Comparison of ENCODE assay signal across 1 cellular context in the genomic region with DNA sequence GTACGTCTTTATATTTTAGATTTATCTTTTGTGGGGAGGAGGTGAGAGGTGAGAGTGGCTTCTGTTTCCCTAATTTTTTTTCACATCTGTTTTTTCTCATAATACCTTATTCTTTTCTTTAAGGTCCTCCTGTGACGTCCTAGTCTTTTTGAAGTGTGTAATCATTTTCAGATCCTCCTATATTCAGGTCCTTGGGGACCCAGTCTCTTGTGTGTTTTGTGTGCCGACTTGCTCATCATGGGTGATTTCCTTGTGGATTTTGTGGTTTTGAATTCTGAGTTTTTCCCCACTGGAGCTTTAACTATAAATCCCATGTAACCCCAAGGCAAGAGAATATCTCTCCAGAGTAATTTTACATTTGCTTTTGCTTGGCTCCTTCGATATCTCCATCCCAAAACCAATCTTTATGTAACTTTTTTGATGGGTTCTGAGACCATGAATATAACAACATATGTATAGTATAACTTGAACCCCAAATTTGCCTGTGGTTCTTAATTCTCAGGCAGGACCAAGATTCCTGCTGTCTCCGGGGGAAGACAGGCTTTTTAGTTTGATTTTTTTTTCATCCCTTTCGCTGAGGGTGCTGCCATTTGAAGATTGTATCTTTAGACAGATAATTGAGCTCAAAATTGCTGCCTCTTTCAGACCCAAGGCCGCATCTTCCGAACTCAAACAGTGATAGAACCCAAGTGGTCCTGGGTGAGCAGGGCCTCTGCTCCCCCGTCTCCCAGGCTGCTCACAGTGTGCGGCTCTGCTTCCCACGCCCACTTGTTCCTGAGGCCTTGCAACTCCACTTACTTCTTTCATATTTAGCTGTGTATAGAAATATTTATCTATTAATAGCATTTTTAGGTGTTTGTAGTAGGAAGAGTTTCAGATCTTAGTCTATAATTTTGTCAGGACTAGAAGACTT.
TF ChIP-seq lines count a peak whose summit lies in the region.

No MANE protein-coding gene starts in this region.

TF ChIP-seq in GM12878, 131 proteins besides CTCF, POLR2A, EP300 and RAD21 (continued from another document and continues in another):
- TF ChIP-seq, protein P1, sequence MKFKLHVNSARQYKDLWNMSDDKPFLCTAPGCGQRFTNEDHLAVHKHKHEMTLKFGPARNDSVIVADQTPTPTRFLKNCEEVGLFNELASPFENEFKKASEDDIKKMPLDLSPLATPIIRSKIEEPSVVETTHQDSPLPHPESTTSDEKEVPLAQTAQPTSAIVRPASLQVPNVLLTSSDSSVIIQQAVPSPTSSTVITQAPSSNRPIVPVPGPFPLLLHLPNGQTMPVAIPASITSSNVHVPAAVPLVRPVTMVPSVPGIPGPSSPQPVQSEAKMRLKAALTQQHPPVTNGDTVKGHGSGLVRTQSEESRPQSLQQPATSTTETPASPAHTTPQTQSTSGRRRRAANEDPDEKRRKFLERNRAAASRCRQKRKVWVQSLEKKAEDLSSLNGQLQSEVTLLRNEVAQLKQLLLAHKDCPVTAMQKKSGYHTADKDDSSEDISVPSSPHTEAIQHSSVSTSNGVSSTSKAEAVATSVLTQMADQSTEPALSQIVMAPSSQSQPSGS (IDR thresholded peaks at IDR 0.05; ENCODE audit: low read length) = peak; percentile 98
- TF ChIP-seq NRF1 (conservative IDR thresholded peaks at IDR 0.05; ENCODE audit: low read depth, low read length) (no peak), FOXK2 (IDR thresholded peaks at IDR 0.05) (no peak), SIX5 (IDR thresholded peaks at IDR 0.05; ENCODE audit: low read depth, low read length, severe bottlenecking) (no peak), FOXM1 (IDR thresholded peaks at IDR 0.05; ENCODE audit: low read depth, low read length) (peak; percentile 67; the same call in 1 of the 2 replicates), TARDBP (IDR thresholded peaks at IDR 0.05; ENCODE audit: borderline replicate concordance) (no peak), IKZF2 (IDR thresholded peaks at IDR 0.05) (peak; percentile 88), CBX3 (IDR thresholded peaks at IDR 0.05; ENCODE audit: borderline replicate concordance, low read depth) (no peak), ETV6 (conservative IDR thresholded peaks at IDR 0.05 in 1 of 2, IDR thresholded peaks at IDR 0.05 in 1 of 2; ENCODE audit: borderline replicate concordance in 1 of 2, low read depth in 1 of 2) (no peak), SMAD5 (IDR thresholded peaks at IDR 0.05; ENCODE audit: low read depth) (no peak), TAF1 (IDR thresholded peaks at IDR 0.05; ENCODE audit: borderline replicate concordance, low read depth, low read length) (no peak), STAT1 (conservative IDR thresholded peaks at IDR 0.05) (no peak), JUNB (IDR thresholded peaks at IDR 0.05) (peak; percentile 55; the same call in 1 of the 2 replicates), KLF5 (IDR thresholded peaks at IDR 0.05; ENCODE audit: partially characterized antibody) (peak; percentile 85), RELA (IDR thresholded peaks at IDR 0.05; ENCODE audit: borderline replicate concordance, partially characterized antibody) (peak; percentile 54), BRCA1 (IDR thresholded peaks at IDR 0.05; ENCODE audit: low read depth, low read length) (no peak), CHD2 (IDR thresholded peaks at IDR 0.05; ENCODE audit: borderline replicate concordance, low read depth, low read length) (peak; percentile 52; the same call in 1 of the 2 replicates), IRF4 (IDR thresholded peaks at IDR 0.05; ENCODE audit: low read depth, low read length) (peak; percentile 58; the same call in 1 of the 2 replicates), ZBED1 (IDR thresholded peaks at IDR 0.05; ENCODE audit: borderline replicate concordance) (peak; percentile 88), PAX5 (IDR thresholded peaks at IDR 0.05; ENCODE audit: borderline replicate concordance, low read depth, low read length) (peak; percentile 79), ASH2L (IDR thresholded peaks at IDR 0.05; ENCODE audit: borderline replicate concordance, low read depth) (no peak), KAT2A (conservative IDR thresholded peaks at IDR 0.05; ENCODE audit: control insufficient read depth, low read depth, low read length) (no peak), NR2C1 (IDR thresholded peaks at IDR 0.05) (no peak), PML (IDR thresholded peaks at IDR 0.05; ENCODE audit: low read length) (peak; percentile 70; the same call in 1 of the 2 replicates), BHLHE40 (IDR thresholded peaks at IDR 0.05; ENCODE audit: borderline replicate concordance in 1 of 2, low read depth in 2 of 2, low read length in 1 of 2) (peak; percentile 48 to 73; a peak in 3 of 4 replicates), ZNF24 (IDR thresholded peaks at IDR 0.05) (no peak), BMI1 (IDR thresholded peaks at IDR 0.05; ENCODE audit: borderline replicate concordance) (peak; percentile 62; the same call in 1 of the 2 replicates), ZNF207 (IDR thresholded peaks at IDR 0.05; ENCODE audit: borderline replicate concordance) (no peak), CREM (IDR thresholded peaks at IDR 0.05; ENCODE audit: low read depth) (peak; percentile 77), CBX5 (IDR thresholded peaks at IDR 0.05; ENCODE audit: low read depth) (no peak), SUPT20H (IDR thresholded peaks at IDR 0.05; ENCODE audit: borderline replicate concordance, control insufficient read depth, low read depth, low read length) (no peak), NR2F1 (conservative IDR thresholded peaks at IDR 0.05) (peak; percentile 87), POLR2AphosphoS2 (IDR thresholded peaks at IDR 0.05; ENCODE audit: low read depth, low read length) (no peak), SMAD1 (IDR thresholded peaks at IDR 0.05; ENCODE audit: low read depth, partially characterized antibody) (peak; percentile 98), SUZ12 (IDR thresholded peaks at IDR 0.05; ENCODE audit: unreplicated experiment) (no peak), EED (IDR thresholded peaks at IDR 0.05; ENCODE audit: low read depth) (peak; percentile 32; the same call in 1 of the 2 replicates), IKZF1 (conservative IDR thresholded peaks at IDR 0.05) (peak; percentile 69), POU2F2 (IDR thresholded peaks at IDR 0.05; ENCODE audit: borderline replicate concordance, low read depth, low read length) (0 out of 3 replicates have a peak, but pooled peaks have one; percentile 42), CHD1 (IDR thresholded peaks at IDR 0.05; ENCODE audit: low read depth, low read length) (0 out of 2 replicates have a peak, but pooled peaks have one; percentile 87), TCF12 (IDR thresholded peaks at IDR 0.05; ENCODE audit: low read depth, low read length) (peak; percentile 94)
- TF ChIP-seq, protein P2, sequence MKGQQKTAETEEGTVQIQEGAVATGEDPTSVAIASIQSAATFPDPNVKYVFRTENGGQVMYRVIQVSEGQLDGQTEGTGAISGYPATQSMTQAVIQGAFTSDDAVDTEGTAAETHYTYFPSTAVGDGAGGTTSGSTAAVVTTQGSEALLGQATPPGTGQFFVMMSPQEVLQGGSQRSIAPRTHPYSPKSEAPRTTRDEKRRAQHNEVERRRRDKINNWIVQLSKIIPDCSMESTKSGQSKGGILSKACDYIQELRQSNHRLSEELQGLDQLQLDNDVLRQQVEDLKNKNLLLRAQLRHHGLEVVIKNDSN (IDR thresholded peaks at IDR 0.05; ENCODE audit: borderline replicate concordance, extremely low read length, insufficient read depth, low read depth, low read length) = no peak
- TF ChIP-seq, protein P3, sequence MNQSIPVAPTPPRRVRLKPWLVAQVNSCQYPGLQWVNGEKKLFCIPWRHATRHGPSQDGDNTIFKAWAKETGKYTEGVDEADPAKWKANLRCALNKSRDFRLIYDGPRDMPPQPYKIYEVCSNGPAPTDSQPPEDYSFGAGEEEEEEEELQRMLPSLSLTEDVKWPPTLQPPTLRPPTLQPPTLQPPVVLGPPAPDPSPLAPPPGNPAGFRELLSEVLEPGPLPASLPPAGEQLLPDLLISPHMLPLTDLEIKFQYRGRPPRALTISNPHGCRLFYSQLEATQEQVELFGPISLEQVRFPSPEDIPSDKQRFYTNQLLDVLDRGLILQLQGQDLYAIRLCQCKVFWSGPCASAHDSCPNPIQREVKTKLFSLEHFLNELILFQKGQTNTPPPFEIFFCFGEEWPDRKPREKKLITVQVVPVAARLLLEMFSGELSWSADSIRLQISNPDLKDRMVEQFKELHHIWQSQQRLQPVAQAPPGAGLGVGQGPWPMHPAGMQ (IDR thresholded peaks at IDR 0.05; ENCODE audit: borderline replicate concordance) = no peak
- TF ChIP-seq, protein P4, sequence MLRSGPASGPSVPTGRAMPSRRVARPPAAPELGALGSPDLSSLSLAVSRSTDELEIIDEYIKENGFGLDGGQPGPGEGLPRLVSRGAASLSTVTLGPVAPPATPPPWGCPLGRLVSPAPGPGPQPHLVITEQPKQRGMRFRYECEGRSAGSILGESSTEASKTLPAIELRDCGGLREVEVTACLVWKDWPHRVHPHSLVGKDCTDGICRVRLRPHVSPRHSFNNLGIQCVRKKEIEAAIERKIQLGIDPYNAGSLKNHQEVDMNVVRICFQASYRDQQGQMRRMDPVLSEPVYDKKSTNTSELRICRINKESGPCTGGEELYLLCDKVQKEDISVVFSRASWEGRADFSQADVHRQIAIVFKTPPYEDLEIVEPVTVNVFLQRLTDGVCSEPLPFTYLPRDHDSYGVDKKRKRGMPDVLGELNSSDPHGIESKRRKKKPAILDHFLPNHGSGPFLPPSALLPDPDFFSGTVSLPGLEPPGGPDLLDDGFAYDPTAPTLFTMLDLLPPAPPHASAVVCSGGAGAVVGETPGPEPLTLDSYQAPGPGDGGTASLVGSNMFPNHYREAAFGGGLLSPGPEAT (IDR thresholded peaks at IDR 0.05; ENCODE audit: low read depth) = peak; percentile 66
- TF ChIP-seq, protein P5, sequence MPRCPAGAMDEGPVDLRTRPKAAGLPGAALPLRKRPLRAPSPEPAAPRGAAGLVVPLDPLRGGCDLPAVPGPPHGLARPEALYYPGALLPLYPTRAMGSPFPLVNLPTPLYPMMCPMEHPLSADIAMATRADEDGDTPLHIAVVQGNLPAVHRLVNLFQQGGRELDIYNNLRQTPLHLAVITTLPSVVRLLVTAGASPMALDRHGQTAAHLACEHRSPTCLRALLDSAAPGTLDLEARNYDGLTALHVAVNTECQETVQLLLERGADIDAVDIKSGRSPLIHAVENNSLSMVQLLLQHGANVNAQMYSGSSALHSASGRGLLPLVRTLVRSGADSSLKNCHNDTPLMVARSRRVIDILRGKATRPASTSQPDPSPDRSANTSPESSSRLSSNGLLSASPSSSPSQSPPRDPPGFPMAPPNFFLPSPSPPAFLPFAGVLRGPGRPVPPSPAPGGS (IDR thresholded peaks at IDR 0.05; ENCODE audit: borderline replicate concordance, insufficient read depth, low read depth, low read length, poor library complexity, severe bottlenecking) = peak; percentile 99
- TF ChIP-seq, protein P6, sequence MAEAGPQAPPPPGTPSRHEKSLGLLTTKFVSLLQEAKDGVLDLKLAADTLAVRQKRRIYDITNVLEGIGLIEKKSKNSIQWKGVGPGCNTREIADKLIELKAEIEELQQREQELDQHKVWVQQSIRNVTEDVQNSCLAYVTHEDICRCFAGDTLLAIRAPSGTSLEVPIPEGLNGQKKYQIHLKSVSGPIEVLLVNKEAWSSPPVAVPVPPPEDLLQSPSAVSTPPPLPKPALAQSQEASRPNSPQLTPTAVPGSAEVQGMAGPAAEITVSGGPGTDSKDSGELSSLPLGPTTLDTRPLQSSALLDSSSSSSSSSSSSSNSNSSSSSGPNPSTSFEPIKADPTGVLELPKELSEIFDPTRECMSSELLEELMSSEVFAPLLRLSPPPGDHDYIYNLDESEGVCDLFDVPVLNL (IDR thresholded peaks at IDR 0.05; ENCODE audit: low read depth, low read length) = no peak
- TF ChIP-seq, protein P7, sequence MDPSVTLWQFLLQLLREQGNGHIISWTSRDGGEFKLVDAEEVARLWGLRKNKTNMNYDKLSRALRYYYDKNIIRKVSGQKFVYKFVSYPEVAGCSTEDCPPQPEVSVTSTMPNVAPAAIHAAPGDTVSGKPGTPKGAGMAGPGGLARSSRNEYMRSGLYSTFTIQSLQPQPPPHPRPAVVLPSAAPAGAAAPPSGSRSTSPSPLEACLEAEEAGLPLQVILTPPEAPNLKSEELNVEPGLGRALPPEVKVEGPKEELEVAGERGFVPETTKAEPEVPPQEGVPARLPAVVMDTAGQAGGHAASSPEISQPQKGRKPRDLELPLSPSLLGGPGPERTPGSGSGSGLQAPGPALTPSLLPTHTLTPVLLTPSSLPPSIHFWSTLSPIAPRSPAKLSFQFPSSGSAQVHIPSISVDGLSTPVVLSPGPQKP (IDR thresholded peaks at IDR 0.05; ENCODE audit: low read depth, low read length) = no peak
- TF ChIP-seq, protein P8, sequence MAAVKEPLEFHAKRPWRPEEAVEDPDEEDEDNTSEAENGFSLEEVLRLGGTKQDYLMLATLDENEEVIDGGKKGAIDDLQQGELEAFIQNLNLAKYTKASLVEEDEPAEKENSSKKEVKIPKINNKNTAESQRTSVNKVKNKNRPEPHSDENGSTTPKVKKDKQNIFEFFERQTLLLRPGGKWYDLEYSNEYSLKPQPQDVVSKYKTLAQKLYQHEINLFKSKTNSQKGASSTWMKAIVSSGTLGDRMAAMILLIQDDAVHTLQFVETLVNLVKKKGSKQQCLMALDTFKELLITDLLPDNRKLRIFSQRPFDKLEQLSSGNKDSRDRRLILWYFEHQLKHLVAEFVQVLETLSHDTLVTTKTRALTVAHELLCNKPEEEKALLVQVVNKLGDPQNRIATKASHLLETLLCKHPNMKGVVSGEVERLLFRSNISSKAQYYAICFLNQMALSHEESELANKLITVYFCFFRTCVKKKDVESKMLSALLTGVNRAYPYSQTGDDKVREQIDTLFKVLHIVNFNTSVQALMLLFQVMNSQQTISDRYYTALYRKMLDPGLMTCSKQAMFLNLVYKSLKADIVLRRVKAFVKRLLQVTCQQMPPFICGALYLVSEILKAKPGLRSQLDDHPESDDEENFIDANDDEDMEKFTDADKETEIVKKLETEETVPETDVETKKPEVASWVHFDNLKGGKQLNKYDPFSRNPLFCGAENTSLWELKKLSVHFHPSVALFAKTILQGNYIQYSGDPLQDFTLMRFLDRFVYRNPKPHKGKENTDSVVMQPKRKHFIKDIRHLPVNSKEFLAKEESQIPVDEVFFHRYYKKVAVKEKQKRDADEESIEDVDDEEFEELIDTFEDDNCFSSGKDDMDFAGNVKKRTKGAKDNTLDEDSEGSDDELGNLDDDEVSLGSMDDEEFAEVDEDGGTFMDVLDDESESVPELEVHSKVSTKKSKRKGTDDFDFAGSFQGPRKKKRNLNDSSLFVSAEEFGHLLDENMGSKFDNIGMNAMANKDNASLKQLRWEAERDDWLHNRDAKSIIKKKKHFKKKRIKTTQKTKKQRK (IDR thresholded peaks at IDR 0.05; ENCODE audit: low read depth, low read length) = no peak
- TF ChIP-seq, protein P9, sequence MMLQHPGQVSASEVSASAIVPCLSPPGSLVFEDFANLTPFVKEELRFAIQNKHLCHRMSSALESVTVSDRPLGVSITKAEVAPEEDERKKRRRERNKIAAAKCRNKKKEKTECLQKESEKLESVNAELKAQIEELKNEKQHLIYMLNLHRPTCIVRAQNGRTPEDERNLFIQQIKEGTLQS (IDR thresholded peaks at IDR 0.05; ENCODE audit: borderline replicate concordance, extremely low read depth, low read depth, low read length) = no peak
